In the genomic region with DNA sequence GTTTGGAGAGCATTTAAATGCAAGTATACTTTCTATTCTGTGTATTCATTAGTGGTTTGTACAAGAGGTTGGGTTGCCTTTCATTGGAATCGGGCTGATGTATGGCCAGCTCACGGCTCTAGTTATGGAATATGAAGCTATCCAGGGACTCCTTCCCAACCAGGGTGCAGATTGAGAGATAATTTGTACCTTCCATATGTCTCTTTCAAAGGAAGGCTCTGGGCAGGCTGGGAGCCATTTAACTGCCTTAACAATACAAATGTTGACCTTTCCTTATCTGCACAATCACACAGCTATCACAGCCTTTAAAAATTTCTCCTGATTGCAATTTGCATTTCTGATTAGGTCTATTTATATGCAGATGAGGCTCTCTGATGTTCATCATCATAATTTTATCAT, we compare ENCODE assay signal across 1 cellular context.
TF ChIP-seq lines count a peak whose summit lies in the region.

No MANE protein-coding gene starts in this region.

TF ChIP-seq in GM23338, 12 proteins besides CTCF, POLR2A, EP300 and RAD21 (continued from another document):
- TF ChIP-seq, protein P1, sequence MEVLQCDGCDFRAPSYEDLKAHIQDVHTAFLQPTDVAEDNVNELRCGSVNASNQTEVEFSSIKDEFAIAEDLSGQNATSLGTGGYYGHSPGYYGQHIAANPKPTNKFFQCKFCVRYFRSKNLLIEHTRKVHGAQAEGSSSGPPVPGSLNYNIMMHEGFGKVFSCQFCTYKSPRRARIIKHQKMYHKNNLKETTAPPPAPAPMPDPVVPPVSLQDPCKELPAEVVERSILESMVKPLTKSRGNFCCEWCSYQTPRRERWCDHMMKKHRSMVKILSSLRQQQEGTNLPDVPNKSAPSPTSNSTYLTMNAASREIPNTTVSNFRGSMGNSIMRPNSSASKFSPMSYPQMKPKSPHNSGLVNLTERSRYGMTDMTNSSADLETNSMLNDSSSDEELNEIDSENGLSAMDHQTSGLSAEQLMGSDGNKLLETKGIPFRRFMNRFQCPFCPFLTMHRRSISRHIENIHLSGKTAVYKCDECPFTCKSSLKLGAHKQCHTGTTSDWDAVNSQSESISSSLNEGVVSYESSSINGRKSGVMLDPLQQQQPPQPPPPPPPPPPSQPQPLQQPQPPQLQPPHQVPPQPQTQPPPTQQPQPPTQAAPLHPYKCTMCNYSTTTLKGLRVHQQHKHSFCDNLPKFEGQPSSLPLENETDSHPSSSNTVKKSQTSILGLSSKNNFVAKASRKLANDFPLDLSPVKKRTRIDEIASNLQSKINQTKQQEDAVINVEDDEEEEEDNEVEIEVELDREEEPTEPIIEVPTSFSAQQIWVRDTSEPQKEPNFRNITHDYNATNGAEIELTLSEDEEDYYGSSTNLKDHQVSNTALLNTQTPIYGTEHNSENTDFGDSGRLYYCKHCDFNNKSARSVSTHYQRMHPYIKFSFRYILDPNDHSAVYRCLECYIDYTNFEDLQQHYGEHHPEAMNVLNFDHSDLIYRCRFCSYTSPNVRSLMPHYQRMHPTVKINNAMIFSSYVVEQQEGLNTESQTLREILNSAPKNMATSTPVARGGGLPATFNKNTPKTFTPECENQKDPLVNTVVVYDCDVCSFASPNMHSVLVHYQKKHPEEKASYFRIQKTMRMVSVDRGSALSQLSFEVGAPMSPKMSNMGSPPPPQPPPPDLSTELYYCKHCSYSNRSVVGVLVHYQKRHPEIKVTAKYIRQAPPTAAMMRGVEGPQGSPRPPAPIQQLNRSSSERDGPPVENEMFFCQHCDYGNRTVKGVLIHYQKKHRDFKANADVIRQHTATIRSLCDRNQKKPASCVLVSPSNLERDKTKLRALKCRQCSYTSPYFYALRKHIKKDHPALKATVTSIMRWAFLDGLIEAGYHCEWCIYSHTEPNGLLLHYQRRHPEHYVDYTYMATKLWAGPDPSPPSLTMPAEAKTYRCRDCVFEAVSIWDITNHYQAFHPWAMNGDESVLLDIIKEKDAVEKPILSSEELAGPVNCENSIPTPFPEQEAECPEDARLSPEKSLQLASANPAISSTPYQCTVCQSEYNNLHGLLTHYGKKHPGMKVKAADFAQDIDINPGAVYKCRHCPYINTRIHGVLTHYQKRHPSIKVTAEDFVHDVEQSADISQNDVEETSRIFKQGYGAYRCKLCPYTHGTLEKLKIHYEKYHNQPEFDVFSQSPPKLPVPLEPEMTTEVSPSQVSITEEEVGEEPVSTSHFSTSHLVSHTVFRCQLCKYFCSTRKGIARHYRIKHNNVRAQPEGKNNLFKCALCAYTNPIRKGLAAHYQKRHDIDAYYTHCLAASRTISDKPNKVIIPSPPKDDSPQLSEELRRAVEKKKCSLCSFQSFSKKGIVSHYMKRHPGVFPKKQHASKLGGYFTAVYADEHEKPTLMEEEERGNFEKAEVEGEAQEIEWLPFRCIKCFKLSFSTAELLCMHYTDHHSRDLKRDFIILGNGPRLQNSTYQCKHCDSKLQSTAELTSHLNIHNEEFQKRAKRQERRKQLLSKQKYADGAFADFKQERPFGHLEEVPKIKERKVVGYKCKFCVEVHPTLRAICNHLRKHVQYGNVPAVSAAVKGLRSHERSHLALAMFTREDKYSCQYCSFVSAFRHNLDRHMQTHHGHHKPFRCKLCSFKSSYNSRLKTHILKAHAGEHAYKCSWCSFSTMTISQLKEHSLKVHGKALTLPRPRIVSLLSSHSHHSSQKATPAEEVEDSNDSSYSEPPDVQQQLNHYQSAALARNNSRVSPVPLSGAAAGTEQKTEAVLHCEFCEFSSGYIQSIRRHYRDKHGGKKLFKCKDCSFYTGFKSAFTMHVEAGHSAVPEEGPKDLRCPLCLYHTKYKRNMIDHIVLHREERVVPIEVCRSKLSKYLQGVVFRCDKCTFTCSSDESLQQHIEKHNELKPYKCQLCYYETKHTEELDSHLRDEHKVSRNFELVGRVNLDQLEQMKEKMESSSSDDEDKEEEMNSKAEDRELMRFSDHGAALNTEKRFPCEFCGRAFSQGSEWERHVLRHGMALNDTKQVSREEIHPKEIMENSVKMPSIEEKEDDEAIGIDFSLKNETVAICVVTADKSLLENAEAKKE (CRISPR knock-in tag; IDR thresholded peaks at IDR 0.05): no peak
